Comparison of ENCODE assay signal across 22 cellular contexts in genomic region chr11:132088551-132088950, GRCh38.
"Had no signal": no experiment of that assay in that cellular context is flagged by ENCODE, and none has a peak within 500 bp of the region (broad histone marks: within the 10 kb centered on the region; RNA-seq: fewer than 3 reads in every experiment).

No MANE protein-coding gene starts in this region.

- H3K4me1 ChIP-seq: colonic mucosa, heart right ventricle, prostate gland, right atrium auricular region, tibial artery, vagina had no signal

- H3K4me3 Mint-ChIP-seq: activated CD4-positive, alpha-beta T cell treated with anti-CD3 and anti-CD28 coated beads, Interleukin-2, amount 10 ng/mL, durations not matched to agents 7 days and 5 days; activated naive CD4-positive, alpha-beta T cell treated with anti-CD3 and anti-CD28 coated beads, Interleukin-2, amount 10 ng/mL, durations not matched to agents 7 days and 5 days; activated naive CD8-positive, alpha-beta T cell treated with anti-CD3 and anti-CD28 coated beads, Interleukin-2, amount 50 U/mL, for 24 hours; central memory CD8-positive, alpha-beta T cell; immature natural killer cell had no signal

- H3K27me3 Mint-ChIP-seq: activated CD4-positive, alpha-beta T cell treated with anti-CD3 and anti-CD28 coated beads, Interleukin-2, amount 10 ng/mL, durations not matched to agents 7 days and 5 days; activated naive CD4-positive, alpha-beta T cell treated with anti-CD3 and anti-CD28 coated beads, Interleukin-2, amount 10 ng/mL, durations not matched to agents 7 days and 5 days; activated naive CD8-positive, alpha-beta T cell treated with anti-CD3 and anti-CD28 coated beads, Interleukin-2, amount 50 U/mL, for 24 hours; central memory CD8-positive, alpha-beta T cell had no signal

- H3K27me3 ChIP-seq: brain microvascular endothelial cell, colonic mucosa, heart right ventricle, right atrium auricular region, tibial artery, vagina had no signal

- DNase-seq: activated CD4-positive, alpha-beta T cell treated with anti-CD3 and anti-CD28 coated beads, Interleukin-2, amount 10 ng/mL, durations not matched to agents 7 days and 5 days; activated CD8-positive, alpha-beta memory T cell treated with anti-CD3 and anti-CD28 coated beads for 24 hours; activated CD8-positive, alpha-beta memory T cell treated with anti-CD3 and anti-CD28 coated beads, Interleukin-2, amount 50 U/mL, for 48 hours; activated effector memory CD4-positive, alpha-beta T cell treated with Interleukin-2 at 50 U/mL for 16 hours; activated naive CD4-positive, alpha-beta T cell treated with anti-CD3 and anti-CD28 coated beads, Interleukin-2, amount 10 ng/mL, durations not matched to agents 7 days and 5 days; activated naive CD8-positive, alpha-beta T cell treated with anti-CD3 and anti-CD28 coated beads, Interleukin-2, amount 50 U/mL, for 24 hours; activated T-cell treated with anti-CD3 and anti-CD28 coated beads, Interleukin-2, amount 50 U/mL, for 48 hours; anterior cingulate cortex; brain microvascular endothelial cell; colonic mucosa; heart right ventricle; immature natural killer cell; mesendoderm; naive thymus-derived CD4-positive, alpha-beta T cell; stimulated activated naive CD8-positive, alpha-beta T cell treated with anti-CD3 and anti-CD28 coated beads, Interleukin-15, Interleukin-2, amounts not matched to agents 100 U/mL and 50 U/mL, for 24 hours; substantia nigra; tibial artery had no signal

- H3K4me1 Mint-ChIP-seq: activated CD4-positive, alpha-beta T cell treated with anti-CD3 and anti-CD28 coated beads, Interleukin-2, amount 10 ng/mL, durations not matched to agents 7 days and 5 days; activated naive CD4-positive, alpha-beta T cell treated with anti-CD3 and anti-CD28 coated beads, Interleukin-2, amount 10 ng/mL, durations not matched to agents 7 days and 5 days; activated naive CD8-positive, alpha-beta T cell treated with anti-CD3 and anti-CD28 coated beads, Interleukin-2, amount 50 U/mL, for 24 hours; central memory CD8-positive, alpha-beta T cell; immature natural killer cell; naive thymus-derived CD4-positive, alpha-beta T cell had no signal

- H3K27ac Mint-ChIP-seq: activated CD4-positive, alpha-beta T cell treated with anti-CD3 and anti-CD28 coated beads, Interleukin-2, amount 10 ng/mL, durations not matched to agents 7 days and 5 days; activated naive CD4-positive, alpha-beta T cell treated with anti-CD3 and anti-CD28 coated beads, Interleukin-2, amount 10 ng/mL, durations not matched to agents 7 days and 5 days; activated naive CD8-positive, alpha-beta T cell treated with anti-CD3 and anti-CD28 coated beads, Interleukin-2, amount 50 U/mL, for 24 hours; immature natural killer cell; naive thymus-derived CD4-positive, alpha-beta T cell had no signal

- H3K27ac ChIP-seq: brain microvascular endothelial cell, colonic mucosa, heart right ventricle, prostate gland, right atrium auricular region, tibial artery, vagina had no signal

- ATAC-seq: activated CD4-positive, CD25-positive, alpha-beta regulatory T cell treated with anti-CD3 and anti-CD28 coated beads, Interleukin-2, amount 50 U/mL, for 24 hours; activated naive CD8-positive, alpha-beta T cell treated with anti-CD3 and anti-CD28 coated beads, Interleukin-2, amount 50 U/mL, for 24 hours; heart right ventricle; naive thymus-derived CD4-positive, alpha-beta T cell; stimulated activated naive CD8-positive, alpha-beta T cell treated with anti-CD3 and anti-CD28 coated beads, Interleukin-15, Interleukin-2, amounts not matched to agents 100 U/mL and 50 U/mL, for 24 hours had no signal

- H3K36me3 Mint-ChIP-seq: activated naive CD4-positive, alpha-beta T cell treated with anti-CD3 and anti-CD28 coated beads, Interleukin-2, amount 10 ng/mL, durations not matched to agents 7 days and 5 days had no signal
